ENCODE assay signal across 21 cellular contexts in genomic region chr5:78858401-78858800, GRCh38.
"Had no signal": no experiment of that assay in that cellular context is flagged by ENCODE, and none has a peak within 500 bp of the region (broad histone marks: within the 10 kb centered on the region; RNA-seq: fewer than 3 reads in every experiment).

No MANE protein-coding gene starts in this region.

- H3K4me1 ChIP-seq: gastroesophageal sphincter, pancreas, upper lobe of right lung, vagina had no signal

- H3K27ac Mint-ChIP-seq: natural killer cell; progenitor cell of endocrine pancreas; stimulated activated effector memory CD8-positive, alpha-beta T cell treated with anti-CD3 and anti-CD28 coated beads, Interleukin-12 subunit alpha, Interleukin-12 subunit beta, amount 100 ng/mL, for 72 hours; stimulated activated naive CD8-positive, alpha-beta T cell treated with anti-CD3 and anti-CD28 coated beads, Interleukin-15, Interleukin-2, amounts not matched to agents 100 ng/mL and 50 ng/mL, for 24 hours had no signal

- ATAC-seq: esophagus mucosa; gastroesophageal sphincter; left cardiac atrium; left ventricle myocardium superior; natural killer cell; pancreas; right cardiac atrium; stimulated activated effector memory CD8-positive, alpha-beta T cell treated with anti-CD3 and anti-CD28 coated beads, Interleukin-12 subunit alpha, Interleukin-12 subunit beta, amount 100 ng/mL, for 72 hours; upper lobe of right lung had no signal

- H3K27me3 Mint-ChIP-seq: progenitor cell of endocrine pancreas; stimulated activated naive CD8-positive, alpha-beta T cell treated with anti-CD3 and anti-CD28 coated beads, Interleukin-15, Interleukin-2, amounts not matched to agents 100 ng/mL and 50 ng/mL, for 24 hours had no signal

- H3K9me3 ChIP-seq: gastroesophageal sphincter, pancreas, tibial artery, upper lobe of right lung, vagina had no signal

- DNase-seq: cortex of kidney; effector memory CD4-positive, alpha-beta T cell; foreskin fibroblast; glutamatergic neuron; kidney; left cardiac atrium; left ventricle myocardium superior; natural killer cell; pancreas; right cardiac atrium; stimulated activated CD4-positive, alpha-beta T cell treated with anti-CD3 and anti-CD28 coated beads, Interleukin-4, amount 100 ng/mL, for 1 hour; stimulated activated CD8-positive, alpha-beta memory T cell treated with anti-CD3 and anti-CD28 coated beads, Interleukin-4, amount 100 ng/mL, for 48 hours; tibial artery; upper lobe of right lung had no signal

- H3K27me3 ChIP-seq: gastroesophageal sphincter, pancreas, tibial artery, upper lobe of right lung, vagina had no signal

- H3K27ac ChIP-seq: gastroesophageal sphincter, pancreas, tibial artery, upper lobe of right lung, vagina had no signal

- H3K4me3 Mint-ChIP-seq: natural killer cell; neural crest cell; stimulated activated effector memory CD8-positive, alpha-beta T cell treated with anti-CD3 and anti-CD28 coated beads, Interleukin-12 subunit alpha, Interleukin-12 subunit beta, amount 100 ng/mL, for 72 hours; stimulated activated naive CD8-positive, alpha-beta T cell treated with anti-CD3 and anti-CD28 coated beads, Interleukin-15, Interleukin-2, amounts not matched to agents 100 ng/mL and 50 ng/mL, for 24 hours had no signal

- H3K4me1 Mint-ChIP-seq: neural crest cell; stimulated activated effector memory CD8-positive, alpha-beta T cell treated with anti-CD3 and anti-CD28 coated beads, Interleukin-12 subunit alpha, Interleukin-12 subunit beta, amount 100 ng/mL, for 72 hours had no signal

- H3K4me3 ChIP-seq: gastroesophageal sphincter, pancreas, tibial artery, upper lobe of right lung, vagina had no signal

- H3K36me3 ChIP-seq: pancreas, tibial artery, upper lobe of right lung, vagina had no signal
